Comparison of ENCODE assay signal across 16 cellular contexts in genomic region chr10:58970160-58970915, GRCh38.
"Had no signal": no experiment of that assay in that cellular context is flagged by ENCODE, and none has a peak within 500 bp of the region (broad histone marks: within the 10 kb centered on the region; RNA-seq: fewer than 3 reads in every experiment).

No MANE protein-coding gene starts in this region.

- H3K4me3 ChIP-seq: left ventricle myocardium inferior, right atrium auricular region had no signal

- DNase-seq: immature natural killer cell; left cardiac atrium; left ventricle myocardium inferior; naive thymus-derived CD4-positive, alpha-beta T cell; nephron progenitor cell; posterior cingulate gyrus; stimulated activated CD4-positive, alpha-beta T cell treated with anti-CD3 and anti-CD28 coated beads, Interleukin-4, amount 100 ng/mL, for 1 hour; stimulated activated CD8-positive, alpha-beta memory T cell treated with anti-CD3 and anti-CD28 coated beads, Interleukin-4, amount 100 ng/mL, for 48 hours; stimulated activated naive CD8-positive, alpha-beta T cell treated with anti-CD3 and anti-CD28 coated beads, Interleukin-15, amount 100 ng/mL, for 72 hours; trophoblast cell had no signal

- H3K9me3 ChIP-seq: left ventricle myocardium inferior, right atrium auricular region had no signal

- H3K9me3 Mint-ChIP-seq: dendritic cell treated with granulocyte-macrophage colony-stimulating factor and Interleukin-4, amounts not matched to agents 40 ng/mL and 50 ng/mL, for 4 days; stimulated activated effector memory CD8-positive, alpha-beta T cell treated with anti-CD3 and anti-CD28 coated beads, Interleukin-12 subunit alpha, Interleukin-12 subunit beta, amount 100 ng/mL, for 72 hours; stimulated activated naive CD8-positive, alpha-beta T cell treated with anti-CD3 and anti-CD28 coated beads, Interleukin-15, amount 100 ng/mL, for 72 hours had no signal

- H3K4me3 Mint-ChIP-seq: dendritic cell treated with granulocyte-macrophage colony-stimulating factor and Interleukin-4, amounts not matched to agents 40 ng/mL and 50 ng/mL, for 4 days; immature natural killer cell; naive thymus-derived CD4-positive, alpha-beta T cell; nephron progenitor cell; stimulated activated effector memory CD8-positive, alpha-beta T cell treated with anti-CD3 and anti-CD28 coated beads, Interleukin-12 subunit alpha, Interleukin-12 subunit beta, amount 100 ng/mL, for 72 hours; stimulated activated naive CD8-positive, alpha-beta T cell treated with anti-CD3 and anti-CD28 coated beads, Interleukin-15, amount 100 ng/mL, for 72 hours had no signal

- FAIRE-seq: colon, keratinocyte had no signal

- H3K36me3 ChIP-seq: left ventricle myocardium inferior, right atrium auricular region had no signal

- H3K27ac ChIP-seq: foreskin keratinocyte, left ventricle myocardium inferior, right atrium auricular region had no signal

- H3K4me1 ChIP-seq: foreskin keratinocyte, left ventricle myocardium inferior, right atrium auricular region had no signal

- H3K27me3 ChIP-seq: right atrium auricular region had no signal

- H3K27ac Mint-ChIP-seq: dendritic cell treated with granulocyte-macrophage colony-stimulating factor and Interleukin-4, amounts not matched to agents 40 ng/mL and 50 ng/mL, for 4 days; immature natural killer cell; naive thymus-derived CD4-positive, alpha-beta T cell; nephron progenitor cell; stimulated activated effector memory CD8-positive, alpha-beta T cell treated with anti-CD3 and anti-CD28 coated beads, Interleukin-12 subunit alpha, Interleukin-12 subunit beta, amount 100 ng/mL, for 72 hours; stimulated activated naive CD8-positive, alpha-beta T cell treated with anti-CD3 and anti-CD28 coated beads, Interleukin-15, amount 100 ng/mL, for 72 hours had no signal

- H3K4me1 Mint-ChIP-seq: immature natural killer cell; stimulated activated effector memory CD8-positive, alpha-beta T cell treated with anti-CD3 and anti-CD28 coated beads, Interleukin-12 subunit alpha, Interleukin-12 subunit beta, amount 100 ng/mL, for 72 hours; stimulated activated naive CD8-positive, alpha-beta T cell treated with anti-CD3 and anti-CD28 coated beads, Interleukin-15, amount 100 ng/mL, for 72 hours had no signal

- H3K36me3 Mint-ChIP-seq: immature natural killer cell; naive thymus-derived CD4-positive, alpha-beta T cell; stimulated activated effector memory CD8-positive, alpha-beta T cell treated with anti-CD3 and anti-CD28 coated beads, Interleukin-12 subunit alpha, Interleukin-12 subunit beta, amount 100 ng/mL, for 72 hours had no signal

- ATAC-seq: naive thymus-derived CD4-positive, alpha-beta T cell; stimulated activated effector memory CD8-positive, alpha-beta T cell treated with anti-CD3 and anti-CD28 coated beads, Interleukin-12 subunit alpha, Interleukin-12 subunit beta, amount 100 ng/mL, for 72 hours; stimulated activated naive CD8-positive, alpha-beta T cell treated with anti-CD3 and anti-CD28 coated beads, Interleukin-15, amount 100 ng/mL, for 72 hours had no signal
